Comparison of ENCODE assay signal across 20 cellular contexts in genomic region chr4:168667936-168668335, GRCh38.
"Had no signal": no experiment of that assay in that cellular context is flagged by ENCODE, and none has a peak within 500 bp of the region (broad histone marks: within the 10 kb centered on the region; RNA-seq: fewer than 3 reads in every experiment).

No MANE protein-coding gene starts in this region.

- H3K27me3 Mint-ChIP-seq: activated naive CD8-positive, alpha-beta T cell treated with anti-CD3 and anti-CD28 coated beads for 36 hours; brain had no signal

- H3K36me3 Mint-ChIP-seq: activated naive CD8-positive, alpha-beta T cell treated with anti-CD3 and anti-CD28 coated beads for 36 hours; brain; natural killer cell had no signal

- H3K27ac ChIP-seq: epithelial cell of prostate, transverse colon had no signal

- H3K27me3 ChIP-seq: gastrocnemius medialis, heart right ventricle, transverse colon had no signal

- H3K27ac Mint-ChIP-seq: activated CD4-positive, alpha-beta T cell treated with anti-CD3 and anti-CD28 coated beads, Interleukin-2, amount 10 ng/mL, durations not matched to agents 7 days and 5 days; activated naive CD8-positive, alpha-beta T cell treated with anti-CD3 and anti-CD28 coated beads for 36 hours; activated T-helper 1 cell treated with anti-CD3 and anti-CD28 coated beads, Interleukin-12 subunit alpha, Interleukin-12 subunit beta, Interleukin-2, Interleukin-4 antibody, amounts not matched to agents 30 ng/mL and 10 ng/mL and 1 ng/mL, durations not matched to agents 14 hours and 24 hours and 36 hours; effector memory CD8-positive, alpha-beta T cell; natural killer cell had no signal

- DNase-seq: activated CD4-positive, alpha-beta T cell treated with anti-CD3 and anti-CD28 coated beads, Interleukin-2, amount 10 ng/mL, durations not matched to agents 7 days and 5 days; activated CD4-positive, CD25-positive, alpha-beta regulatory T cell; activated naive CD8-positive, alpha-beta T cell treated with anti-CD3 and anti-CD28 coated beads for 36 hours; amygdala; cortex of kidney; effector memory CD8-positive, alpha-beta T cell; gastrocnemius medialis; heart right ventricle; left colon; mammary epithelial cell; natural killer cell; stimulated activated CD4-positive, alpha-beta T cell treated with anti-CD3 and anti-CD28 coated beads, Interleukin-4, amount 100 ng/mL, for 4 hours; stimulated activated CD8-positive, alpha-beta memory T cell treated with anti-CD3 and anti-CD28 coated beads, Interleukin-4, amount 100 ng/mL, for 48 hours; stimulated activated naive CD4-positive, alpha-beta T cell treated with Interleukin-2 at 50 U/mL for 16 hours; T-helper 2 cell; transverse colon had no signal

- H3K9me3 ChIP-seq: gastrocnemius medialis, heart right ventricle, transverse colon had no signal

- H3K4me1 Mint-ChIP-seq: activated CD4-positive, alpha-beta T cell treated with anti-CD3 and anti-CD28 coated beads, Interleukin-2, amount 10 ng/mL, durations not matched to agents 7 days and 5 days; activated naive CD8-positive, alpha-beta T cell treated with anti-CD3 and anti-CD28 coated beads for 36 hours; central memory CD8-positive, alpha-beta T cell had no signal

- H3K9me3 Mint-ChIP-seq: activated CD4-positive, alpha-beta T cell treated with anti-CD3 and anti-CD28 coated beads, Interleukin-2, amount 10 ng/mL, durations not matched to agents 7 days and 5 days; activated naive CD8-positive, alpha-beta T cell treated with anti-CD3 and anti-CD28 coated beads for 36 hours; activated T-helper 1 cell treated with anti-CD3 and anti-CD28 coated beads, Interleukin-12 subunit alpha, Interleukin-12 subunit beta, Interleukin-2, Interleukin-4 antibody, amounts not matched to agents 30 ng/mL and 10 ng/mL and 1 ng/mL, durations not matched to agents 14 hours and 24 hours and 36 hours; brain; central memory CD8-positive, alpha-beta T cell; effector memory CD8-positive, alpha-beta T cell; natural killer cell had no signal

- H3K36me3 ChIP-seq: gastrocnemius medialis, transverse colon had no signal

- H3K4me3 Mint-ChIP-seq: activated CD4-positive, alpha-beta T cell treated with anti-CD3 and anti-CD28 coated beads, Interleukin-2, amount 10 ng/mL, durations not matched to agents 7 days and 5 days; activated naive CD8-positive, alpha-beta T cell treated with anti-CD3 and anti-CD28 coated beads for 36 hours; activated T-helper 1 cell treated with anti-CD3 and anti-CD28 coated beads, Interleukin-12 subunit alpha, Interleukin-12 subunit beta, Interleukin-2, Interleukin-4 antibody, amounts not matched to agents 30 ng/mL and 10 ng/mL and 1 ng/mL, durations not matched to agents 14 hours and 24 hours and 36 hours; brain; central memory CD8-positive, alpha-beta T cell; effector memory CD8-positive, alpha-beta T cell; natural killer cell had no signal

- H3K4me3 ChIP-seq: gastrocnemius medialis, heart right ventricle, transverse colon had no signal
